ENCODE assay signal across 23 cellular contexts in genomic region chr6:100452998-100453397, GRCh38. TPM values are rescaled to one million over a fixed set of nuclear protein-coding genes. Genes with fewer than 3 reads are reported as not detected.
DNase-seq lines count a peak whose midpoint lies in the region; ATAC-seq, FAIRE-seq and TF ChIP-seq lines count a peak whose summit lies in the region.
"Had no signal": no experiment of that assay in that cellular context is flagged by ENCODE, and none has a peak within 500 bp of the region (broad histone marks: within the 10 kb centered on the region; RNA-seq: fewer than 3 reads in every experiment).

No MANE protein-coding gene starts in this region.

- H2BK120ac ChIP-seq in H1 (replicated peaks; ENCODE audit: low read depth, low read length): no peak overlapping the region

- H3K23ac ChIP-seq in H1 (ENCODE audit: insufficient read length): no peak overlapping the region

- no peak overlapping the region for H3K27ac ChIP-seq in DND-41 (ENCODE audit: low read length)
- H3K27ac ChIP-seq in H1 (ENCODE audit: low read depth, low read length): no peak overlapping the region
- H3K27ac ChIP-seq in gastroesophageal sphincter: no peak overlapping the region

- H3K79me2 ChIP-seq in DND-41 (ENCODE audit: insufficient read depth, low read length) (no peaks in the 10 kb centered on the region), H1 (ENCODE audit: control insufficient read depth in 1 of 2, insufficient read depth in 2 of 2, low read length in 2 of 2) (no peaks in the 10 kb centered on the region)

- no peak for DNase-seq in DND-41
- DNase-seq in HFF-Myc (ENCODE audit: extremely low read depth, low read depth): no peak
- DNase-seq in H1 (ENCODE audit: low read depth in 1 of 2, low spot score in 2 of 2): no peak
- peak; percentile 76 for DNase-seq in renal cortical epithelial cell (ENCODE audit: low read depth)
- no peak for DNase-seq in NCI-H2227 (lab: John Stamatoyannopoulos, UW; ENCODE audit: unreplicated experiment)
- no peak for DNase-seq in CD14-positive monocyte (ENCODE audit: low spot score)
- DNase-seq: DMS79; Kasumi-1; MG63; NCI-H1417 treated with DMSO at 0.1 percent for 48 hours; NCI-H187; NCI-H2107; NCI-H510A; NCI-H748 treated with DMSO at 0.1 percent for 48 hours; NK-92 treated with Interleukin-12 subunit alpha and Interleukin-12 subunit beta, amount 100 ng/mL, for 24 hours; SIG-M5; SK-N-SH had no signal

- H3K27me3 ChIP-seq in DND-41 (ENCODE audit: insufficient read depth, low read length, poor library complexity): no peaks in the 10 kb centered on the region
- H3K27me3 ChIP-seq in H1 (replicated peaks in 1 of 4; ENCODE audit: control insufficient read depth in 3 of 4, extremely low read depth in 1 of 4, insufficient read depth in 3 of 4, low read length in 3 of 4): peaks cover 97 to 100% (median 100%) of the 10 kb centered on the region in 4 experiments
- peaks cover 100% of the 10 kb centered on the region for H3K27me3 ChIP-seq in gastroesophageal sphincter
- H3K27me3 ChIP-seq: MG63 had no signal

- no peak overlapping the region for H2BK12ac ChIP-seq in H1 (ENCODE audit: low read depth, low read length)

- H2AFZ ChIP-seq in DND-41 (ENCODE audit: low read depth, low read length) (no peak overlapping the region), H1 (ENCODE audit: low read length) (no peak overlapping the region)

- H4K91ac ChIP-seq in H1 (replicated peaks; ENCODE audit: insufficient read length, low read length): no peak overlapping the region

- TF ChIP-seq POLR2A in H1 (IDR thresholded peaks at IDR 0.05; ENCODE audit: control extremely low read depth in 1 of 2, low read depth in 2 of 2, low read length in 2 of 2) (no peak), gastroesophageal sphincter (IDR thresholded peaks at IDR 0.05) (no peak)

- TF ChIP-seq CTCF in DND-41 (IDR thresholded peaks at IDR 0.05; ENCODE audit: borderline replicate concordance, extremely low read depth, low read length, poor library complexity, severe bottlenecking): no peak
- no peak for TF ChIP-seq CTCF in HFF-Myc (IDR thresholded peaks at IDR 0.05; ENCODE audit: low read depth, low read length, missing control alignments)
- TF ChIP-seq CTCF in H1 (IDR thresholded peaks at IDR 0.05; ENCODE audit: control extremely low read depth in 1 of 3, insufficient read depth in 1 of 3, low read depth in 1 of 3, low read length in 3 of 3): no peak
- no peak for TF ChIP-seq CTCF in CD14-positive monocyte (IDR thresholded peaks at IDR 0.05)
- TF ChIP-seq CTCF in gastroesophageal sphincter (IDR thresholded peaks at IDR 0.05): no peak

- no peak overlapping the region for H3K56ac ChIP-seq in H1 (replicated peaks; ENCODE audit: insufficient read length, low read depth, low read length)

- intact Hi-C loops in CD14-positive monocyte (cut with micrococcal nuclease): no loop called here

- H3K9me3 Mint-ChIP-seq in CD14-positive monocyte: peaks cover 3 to 39% (median 31%) of the 10 kb centered on the region in 7 donors

- no peak overlapping the region for H4K5ac ChIP-seq in H1 (ENCODE audit: insufficient read length, low read depth, low read length)

- TF ChIP-seq EP300 in H1 (IDR thresholded peaks at IDR 0.05; ENCODE audit: borderline replicate concordance in 1 of 2, low read depth in 2 of 2, low read length in 2 of 2) (no peak), gastroesophageal sphincter (IDR thresholded peaks at IDR 0.05) (no peak)

- peaks cover 13% of the 10 kb centered on the region for H3K9me3 ChIP-seq in DND-41 (ENCODE audit: insufficient read depth, low read length, severe bottlenecking)
- H3K9me3 ChIP-seq in H1 (ENCODE audit: insufficient read depth in 2 of 2, low read depth in 1 of 2, low read length in 1 of 2): no peaks in the 10 kb centered on the region
- H3K9me3 ChIP-seq in gastroesophageal sphincter: peaks cover 0 to 31% (median 0%) of the 10 kb centered on the region in 3 donors
- H3K9me3 ChIP-seq: SK-N-SH had no signal

- H3K79me1 ChIP-seq in H1 (ENCODE audit: low read depth, low read length): no peaks in the 10 kb centered on the region

- 20% methylated on average over 3 of the region's 3 CpGs; no CpG with 5 or more reads in 1 of the 2 experiments for WGBS in H1 (ENCODE audit: extremely low coverage in 1 of 2, insufficient coverage in 1 of 2, insufficient read length in 1 of 2, insufficient replicate concordance in 2 of 2, low coverage in 1 of 2, low lambda C conversion rate in 2 of 2, missing lambda C conversion rate in 1 of 2), 2 experiments
- 15 to 17% methylated on average over 3 of the region's 3 CpGs for WGBS in gastroesophageal sphincter (ENCODE audit: low coverage in 1 of 2), 2 donors

- ATAC-seq in DND-41 (ENCODE audit: insufficient read depth, low read depth): peak; percentile 34; the same call in 1 of the 3 replicates
- ATAC-seq in HG02885 (IDR thresholded peaks at IDR 0.05; ENCODE audit: poor library complexity, unreplicated experiment): no peak
- ATAC-seq in gastroesophageal sphincter: no peak
- ATAC-seq: Panc1 had no signal

- TF ChIP-seq RAD21 in H1 (IDR thresholded peaks at IDR 0.05 in 1 of 2, conservative IDR thresholded peaks at IDR 0.05 in 1 of 2; ENCODE audit: low read depth in 2 of 2, low read length in 2 of 2): no peak

- no peak overlapping the region for H3K27ac Mint-ChIP-seq in CD14-positive monocyte

- H2AK5ac ChIP-seq in H1 (ENCODE audit: low read depth, low read length): no peak overlapping the region

- H2BK15ac ChIP-seq in H1 (ENCODE audit: low read length): no peak overlapping the region

- H3K4me3 ChIP-seq in DND-41 (ENCODE audit: low read depth in 1 of 2, low read length in 2 of 2) (no peak overlapping the region), HFF-Myc (replicated peaks; ENCODE audit: low read depth, low read length) (peak overlapping the region; percentile 89; the same call in 1 of the 2 replicates), H1 (ENCODE audit: extremely low read depth in 1 of 4, insufficient read depth in 2 of 4, low read depth in 3 of 4, low read length in 4 of 4) (no peak overlapping the region), gastroesophageal sphincter (no peak overlapping the region)
- H3K4me3 ChIP-seq: MG63 had no signal

- peaks cover 9% of the 10 kb centered on the region for H3K4me1 Mint-ChIP-seq in CD14-positive monocyte

- POLR2A ChIA-PET in H1 (lab: Charles Lee; ENCODE audit: partially characterized antibody): interaction anchor here (1.0 to 1.5 kb wide), 2 partner anchors 12 to 14 kb away, joined by 3 to 6 read pairs; partner anchors contain the start of gene SIM1

- H3K36me3 Mint-ChIP-seq in CD14-positive monocyte: peaks cover 0 to 10% of the 10 kb centered on the region in 2 donors

- H3K9ac ChIP-seq in DND-41 (ENCODE audit: low read depth, low read length): no peak overlapping the region
- H3K9ac ChIP-seq in H1 (replicated peaks in 1 of 4; ENCODE audit: extremely low read depth in 1 of 4, low read depth in 3 of 4, low read length in 3 of 4): no peak overlapping the region
- H3K9ac ChIP-seq: SK-N-SH had no signal

- H3K27me3 Mint-ChIP-seq in CD14-positive monocyte (ENCODE audit: low read depth in 3 of 3): peaks cover 0 to 17% (median 16%) of the 10 kb centered on the region in 3 donors

- no peak overlapping the region for H4K8ac ChIP-seq in H1 (ENCODE audit: extremely low read depth, insufficient read depth, low read length)

- H3K14ac ChIP-seq in H1 (ENCODE audit: insufficient read length): no peak overlapping the region

- H3K4me2 ChIP-seq in DND-41 (ENCODE audit: insufficient read depth, low read length) (no peak overlapping the region), H1 (ENCODE audit: insufficient read depth in 1 of 2, low read depth in 2 of 2, low read length in 2 of 2) (peak overlapping the region in 1 of 2 experiments; percentile 61; a peak in 1 of 4 replicates)
- H3K4me2 ChIP-seq: SK-N-SH had no signal

- H3K23me2 ChIP-seq in H1 (ENCODE audit: low read depth, low read length): peaks cover 7% of the 10 kb centered on the region; the same call in 1 of the 2 replicates

- H3K4me1 ChIP-seq in DND-41 (ENCODE audit: insufficient read depth, low read length): no peaks in the 10 kb centered on the region
- H3K4me1 ChIP-seq in H1 (replicated peaks in 1 of 4; ENCODE audit: control insufficient read depth in 3 of 4, insufficient read depth in 4 of 4, low read length in 3 of 4): peaks cover 12 to 46% (median 33%) of the 10 kb centered on the region in 4 experiments
- H3K4me1 ChIP-seq in gastroesophageal sphincter: peaks cover 0 to 24% (median 2%) of the 10 kb centered on the region in 3 donors

- no peak overlapping the region for H3K4ac ChIP-seq in H1 (replicated peaks; ENCODE audit: insufficient read length, low read depth, low read length)

- no peak for FAIRE-seq in H1 (lab: Jason Lieb, UNC)
- FAIRE-seq: D721Med, GM12891 had no signal

- H2BK20ac ChIP-seq in H1 (ENCODE audit: low read length): no peak overlapping the region

- no peaks in the 10 kb centered on the region for H4K20me1 ChIP-seq in DND-41 (ENCODE audit: insufficient read depth, low read length)
- peaks cover 27 to 30% of the 10 kb centered on the region in 2 experiments for H4K20me1 ChIP-seq in H1 (replicated peaks in 1 of 2; ENCODE audit: control insufficient read depth in 1 of 2, insufficient read depth in 2 of 2, low read length in 2 of 2)

- CTCF ChIA-PET in H1 (lab: Charles Lee; ENCODE audit: partially characterized antibody): interaction anchor here (0.8 to 15.2 kb wide), 9 partner anchors 9 to 847 kb away, joined by 3 to 215 read pairs (median 3); partner anchors contain the start of gene SIM1

- H2BK5ac ChIP-seq in H1 (ENCODE audit: low read depth, low read length): no peak overlapping the region

- H3K36me3 ChIP-seq in DND-41 (ENCODE audit: insufficient read depth, low read length) (no peaks in the 10 kb centered on the region), H1 (ENCODE audit: control insufficient read depth in 2 of 4, insufficient read depth in 4 of 4, low read length in 3 of 4) (no peaks in the 10 kb centered on the region), gastroesophageal sphincter (no peaks in the 10 kb centered on the region)

- peak overlapping the region in 1 of 2 donors; percentile 77 for H3K4me3 Mint-ChIP-seq in CD14-positive monocyte

- H3K18ac ChIP-seq in H1 (ENCODE audit: extremely low read depth, low read length): no peak overlapping the region; the same call in 1 of the 2 replicates

TF ChIP-seq in H1, 55 proteins besides CTCF, POLR2A, EP300 and RAD21 (continues in another document):
- no peak for TF ChIP-seq SAP30 (IDR thresholded peaks at IDR 0.05; ENCODE audit: insufficient read depth, insufficient replicate concordance, low read length)

RNA-seq across cellular contexts. Expression of gene SIM1, which starts 11.7 kb away (rescaled TPM):
- total RNA-seq in H1 (2021; fragmentation: NEBNext Ultra II Directional; extraction: Animal tissue kit (Norgen Biotek cat#: 25700)): 0.39 and 0.61 TPM in 2 replicates
- 0.02 and 0.09 TPM in 2 replicates for polyA plus RNA-seq in H1 (2011; rRNA removed)
- polyA plus RNA-seq in H1 (2011; cell fraction: cytosol; rRNA removed): 0.03 TPM
- 0.11 TPM for polyA plus RNA-seq in H1 (2011; cell fraction: nucleus; rRNA removed)
- 0.03 to 0.11 TPM (median 0.06 TPM) in 3 of 4 replicates, not detected in the other for polyA plus RNA-seq in H1 (2012, experiment 1 of 2)
- polyA plus RNA-seq in H1 (2012, experiment 2 of 2): not detected
- polyA plus RNA-seq in H1 (2013, experiment 1 of 2): 0.16 TPM
- 0.17 TPM for polyA plus RNA-seq in H1 (2013, experiment 2 of 2)
- 0.10 and 0.13 TPM in 2 replicates for polyA minus RNA-seq in H1 (2011; rRNA and poly(A)+ RNA removed)
- polyA minus RNA-seq in H1 (2011; cell fraction: cytosol; rRNA and poly(A)+ RNA removed): not detected
- 0.80 TPM for polyA minus RNA-seq in H1 (2011; cell fraction: nucleus; rRNA and poly(A)+ RNA removed)
- total RNA-seq in renal cortical epithelial cell: 5.6 and 30.8 TPM in 2 replicates
- not detected for polyA plus RNA-seq in CD14-positive monocyte
- total RNA-seq in gastroesophageal sphincter: not detected
- total RNA-seq: H4 had no signal
- polyA plus RNA-seq: SK-N-SH had no signal
